In genomic region chr1:197884173-197884572, GRCh38 we compare ENCODE assay signal across 1 cellular context.
A peak's percentile ranks its signal among the peaks of the same experiment; 100 is the strongest.
TF ChIP-seq lines count a peak whose summit lies in the region.

No MANE protein-coding gene starts in this region.

TF ChIP-seq in HepG2, 621 proteins besides CTCF, POLR2A, EP300 and RAD21 (continued from another document and continues in another):
- TF ChIP-seq, protein P1, sequence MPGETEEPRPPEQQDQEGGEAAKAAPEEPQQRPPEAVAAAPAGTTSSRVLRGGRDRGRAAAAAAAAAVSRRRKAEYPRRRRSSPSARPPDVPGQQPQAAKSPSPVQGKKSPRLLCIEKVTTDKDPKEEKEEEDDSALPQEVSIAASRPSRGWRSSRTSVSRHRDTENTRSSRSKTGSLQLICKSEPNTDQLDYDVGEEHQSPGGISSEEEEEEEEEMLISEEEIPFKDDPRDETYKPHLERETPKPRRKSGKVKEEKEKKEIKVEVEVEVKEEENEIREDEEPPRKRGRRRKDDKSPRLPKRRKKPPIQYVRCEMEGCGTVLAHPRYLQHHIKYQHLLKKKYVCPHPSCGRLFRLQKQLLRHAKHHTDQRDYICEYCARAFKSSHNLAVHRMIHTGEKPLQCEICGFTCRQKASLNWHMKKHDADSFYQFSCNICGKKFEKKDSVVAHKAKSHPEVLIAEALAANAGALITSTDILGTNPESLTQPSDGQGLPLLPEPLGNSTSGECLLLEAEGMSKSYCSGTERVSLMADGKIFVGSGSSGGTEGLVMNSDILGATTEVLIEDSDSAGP (CRISPR knock-in tag; IDR thresholded peaks at IDR 0.05; ENCODE audit: borderline replicate concordance), result peak; percentile 74
- TF ChIP-seq ZNF619 (CRISPR knock-in tag; IDR thresholded peaks at IDR 0.05), result no peak
- peak; percentile 14; the same call in 1 of the 2 replicates for TF ChIP-seq TFDP2 (CRISPR knock-in tag; IDR thresholded peaks at IDR 0.05)
- TF ChIP-seq SNAPC5 (CRISPR knock-in tag; IDR thresholded peaks at IDR 0.05; ENCODE audit: borderline replicate concordance), result no peak
- TF ChIP-seq MYPOP (CRISPR knock-in tag; IDR thresholded peaks at IDR 0.05), result no peak; the same call in 1 of the 2 replicates
- TF ChIP-seq ZNF354B (CRISPR knock-in tag; IDR thresholded peaks at IDR 0.05), result no peak
- TF ChIP-seq, protein P2, sequence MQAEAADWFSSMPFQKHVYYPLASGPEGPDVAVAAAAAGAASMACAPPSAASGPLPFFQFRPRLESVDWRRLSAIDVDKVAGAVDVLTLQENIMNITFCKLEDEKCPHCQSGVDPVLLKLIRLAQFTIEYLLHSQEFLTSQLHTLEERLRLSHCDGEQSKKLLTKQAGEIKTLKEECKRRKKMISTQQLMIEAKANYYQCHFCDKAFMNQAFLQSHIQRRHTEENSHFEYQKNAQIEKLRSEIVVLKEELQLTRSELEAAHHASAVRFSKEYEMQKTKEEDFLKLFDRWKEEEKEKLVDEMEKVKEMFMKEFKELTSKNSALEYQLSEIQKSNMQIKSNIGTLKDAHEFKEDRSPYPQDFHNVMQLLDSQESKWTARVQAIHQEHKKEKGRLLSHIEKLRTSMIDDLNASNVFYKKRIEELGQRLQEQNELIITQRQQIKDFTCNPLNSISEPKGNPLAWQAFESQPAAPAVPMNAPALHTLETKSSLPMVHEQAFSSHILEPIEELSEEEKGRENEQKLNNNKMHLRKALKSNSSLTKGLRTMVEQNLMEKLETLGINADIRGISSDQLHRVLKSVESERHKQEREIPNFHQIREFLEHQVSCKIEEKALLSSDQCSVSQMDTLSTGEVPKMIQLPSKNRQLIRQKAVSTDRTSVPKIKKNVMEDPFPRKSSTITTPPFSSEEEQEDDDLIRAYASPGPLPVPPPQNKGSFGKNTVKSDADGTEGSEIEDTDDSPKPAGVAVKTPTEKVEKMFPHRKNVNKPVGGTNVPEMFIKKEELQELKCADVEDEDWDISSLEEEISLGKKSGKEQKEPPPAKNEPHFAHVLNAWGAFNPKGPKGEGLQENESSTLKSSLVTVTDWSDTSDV (CRISPR knock-in tag; IDR thresholded peaks at IDR 0.05), result no peak
- TF ChIP-seq CHD2 (IDR thresholded peaks at IDR 0.05; ENCODE audit: low read depth, low read length), result no peak
- TF ChIP-seq TOPORS (CRISPR knock-in tag; IDR thresholded peaks at IDR 0.05), result peak; percentile 74; the same call in 1 of the 2 replicates
- TF ChIP-seq RBAK (CRISPR knock-in tag; IDR thresholded peaks at IDR 0.05), result no peak
- TF ChIP-seq KDM5A (IDR thresholded peaks at IDR 0.05; ENCODE audit: borderline replicate concordance, low read length), result no peak
- TF ChIP-seq, protein P3, sequence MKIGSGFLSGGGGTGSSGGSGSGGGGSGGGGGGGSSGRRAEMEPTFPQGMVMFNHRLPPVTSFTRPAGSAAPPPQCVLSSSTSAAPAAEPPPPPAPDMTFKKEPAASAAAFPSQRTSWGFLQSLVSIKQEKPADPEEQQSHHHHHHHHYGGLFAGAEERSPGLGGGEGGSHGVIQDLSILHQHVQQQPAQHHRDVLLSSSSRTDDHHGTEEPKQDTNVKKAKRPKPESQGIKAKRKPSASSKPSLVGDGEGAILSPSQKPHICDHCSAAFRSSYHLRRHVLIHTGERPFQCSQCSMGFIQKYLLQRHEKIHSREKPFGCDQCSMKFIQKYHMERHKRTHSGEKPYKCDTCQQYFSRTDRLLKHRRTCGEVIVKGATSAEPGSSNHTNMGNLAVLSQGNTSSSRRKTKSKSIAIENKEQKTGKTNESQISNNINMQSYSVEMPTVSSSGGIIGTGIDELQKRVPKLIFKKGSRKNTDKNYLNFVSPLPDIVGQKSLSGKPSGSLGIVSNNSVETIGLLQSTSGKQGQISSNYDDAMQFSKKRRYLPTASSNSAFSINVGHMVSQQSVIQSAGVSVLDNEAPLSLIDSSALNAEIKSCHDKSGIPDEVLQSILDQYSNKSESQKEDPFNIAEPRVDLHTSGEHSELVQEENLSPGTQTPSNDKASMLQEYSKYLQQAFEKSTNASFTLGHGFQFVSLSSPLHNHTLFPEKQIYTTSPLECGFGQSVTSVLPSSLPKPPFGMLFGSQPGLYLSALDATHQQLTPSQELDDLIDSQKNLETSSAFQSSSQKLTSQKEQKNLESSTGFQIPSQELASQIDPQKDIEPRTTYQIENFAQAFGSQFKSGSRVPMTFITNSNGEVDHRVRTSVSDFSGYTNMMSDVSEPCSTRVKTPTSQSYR (CRISPR knock-in tag; IDR thresholded peaks at IDR 0.05; ENCODE audit: borderline replicate concordance), result peak; percentile 100
- TF ChIP-seq, protein P4, sequence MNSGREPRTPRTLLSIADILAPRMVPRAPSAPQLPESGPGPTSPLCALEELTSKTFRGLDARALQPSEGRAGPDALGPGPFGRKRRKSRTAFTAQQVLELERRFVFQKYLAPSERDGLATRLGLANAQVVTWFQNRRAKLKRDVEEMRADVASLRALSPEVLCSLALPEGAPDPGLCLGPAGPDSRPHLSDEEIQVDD (CRISPR knock-in tag; IDR thresholded peaks at IDR 0.05; ENCODE audit: borderline replicate concordance), result no peak
- no peak for TF ChIP-seq SATB2 (CRISPR knock-in tag; IDR thresholded peaks at IDR 0.05)
- TF ChIP-seq EHMT2 (IDR thresholded peaks at IDR 0.05; ENCODE audit: borderline replicate concordance, low read depth, low read length), result 0 out of 2 replicates have a peak, but pooled peaks have one; percentile 39
- peak; percentile 71 for TF ChIP-seq SOX5 (CRISPR knock-in tag; IDR thresholded peaks at IDR 0.05; ENCODE audit: borderline replicate concordance)
- peak; percentile 90 for TF ChIP-seq POGZ (CRISPR knock-in tag; IDR thresholded peaks at IDR 0.05)
- peak; percentile 37; the same call in 1 of the 2 replicates for TF ChIP-seq GABPB1 (CRISPR knock-in tag; IDR thresholded peaks at IDR 0.05)
- no peak for TF ChIP-seq SMARCC2 (IDR thresholded peaks at IDR 0.05)
- no peak for TF ChIP-seq ZNF749 (CRISPR knock-in tag; IDR thresholded peaks at IDR 0.05; ENCODE audit: borderline replicate concordance)
- TF ChIP-seq SP2 (CRISPR knock-in tag; IDR thresholded peaks at IDR 0.05), result 0 out of 2 replicates have a peak, but pooled peaks have one; percentile 25
- no peak for TF ChIP-seq HDAC6 (IDR thresholded peaks at IDR 0.05; ENCODE audit: low read depth, low read length)
- no peak for TF ChIP-seq KIAA2018 (CRISPR knock-in tag; IDR thresholded peaks at IDR 0.05; ENCODE audit: borderline replicate concordance)
- TF ChIP-seq, protein P5, sequence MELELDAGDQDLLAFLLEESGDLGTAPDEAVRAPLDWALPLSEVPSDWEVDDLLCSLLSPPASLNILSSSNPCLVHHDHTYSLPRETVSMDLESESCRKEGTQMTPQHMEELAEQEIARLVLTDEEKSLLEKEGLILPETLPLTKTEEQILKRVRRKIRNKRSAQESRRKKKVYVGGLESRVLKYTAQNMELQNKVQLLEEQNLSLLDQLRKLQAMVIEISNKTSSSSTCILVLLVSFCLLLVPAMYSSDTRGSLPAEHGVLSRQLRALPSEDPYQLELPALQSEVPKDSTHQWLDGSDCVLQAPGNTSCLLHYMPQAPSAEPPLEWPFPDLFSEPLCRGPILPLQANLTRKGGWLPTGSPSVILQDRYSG (CRISPR knock-in tag; IDR thresholded peaks at IDR 0.05), result no peak
- TF ChIP-seq ZNF776 (CRISPR knock-in tag; IDR thresholded peaks at IDR 0.05), result no peak
- TF ChIP-seq HOMEZ (CRISPR knock-in tag; IDR thresholded peaks at IDR 0.05; ENCODE audit: low read depth), result peak; percentile 83
- no peak for TF ChIP-seq RFXAP (CRISPR knock-in tag; IDR thresholded peaks at IDR 0.05; ENCODE audit: borderline replicate concordance)
- no peak for TF ChIP-seq ZBTB10 (CRISPR knock-in tag; IDR thresholded peaks at IDR 0.05; ENCODE audit: borderline replicate concordance)
- no peak for TF ChIP-seq ZNF432 (CRISPR knock-in tag; IDR thresholded peaks at IDR 0.05; ENCODE audit: borderline replicate concordance)
- no peak for TF ChIP-seq ESRRA (CRISPR knock-in tag; IDR thresholded peaks at IDR 0.05; ENCODE audit: low read depth)
